1 cellular context compared by ENCODE assay signal in genomic region chr19:4911314-4911713, GRCh38.
TF ChIP-seq lines count a peak whose summit lies in the region.

No MANE protein-coding gene starts in this region.

TF ChIP-seq in HCT116, 20 proteins besides CTCF, POLR2A, EP300 and RAD21:
- TF ChIP-seq, protein P1, sequence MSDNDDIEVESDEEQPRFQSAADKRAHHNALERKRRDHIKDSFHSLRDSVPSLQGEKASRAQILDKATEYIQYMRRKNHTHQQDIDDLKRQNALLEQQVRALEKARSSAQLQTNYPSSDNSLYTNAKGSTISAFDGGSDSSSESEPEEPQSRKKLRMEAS (IDR thresholded peaks at IDR 0.05): no peak
- TF ChIP-seq POLR2AphosphoS5 (IDR thresholded peaks at IDR 0.05; ENCODE audit: low read depth, low read length) (no peak), EZH2 (IDR thresholded peaks at IDR 0.05) (no peak), YY1 (IDR thresholded peaks at IDR 0.05; ENCODE audit: extremely low read depth, insufficient replicate concordance, low read depth, low read length) (no peak), ZFX (IDR thresholded peaks at IDR 0.05) (no peak), SIN3A (IDR thresholded peaks at IDR 0.05; ENCODE audit: low read depth) (no peak), SP1 (IDR thresholded peaks at IDR 0.05; ENCODE audit: low read depth) (no peak), REST (IDR thresholded peaks at IDR 0.05; ENCODE audit: low read depth) (no peak), EGR1 (IDR thresholded peaks at IDR 0.05; ENCODE audit: low read depth) (no peak), SRF (IDR thresholded peaks at IDR 0.05; ENCODE audit: low read depth) (no peak), CEBPB (IDR thresholded peaks at IDR 0.05; ENCODE audit: low read depth) (no peak)
- TF ChIP-seq, protein P2, sequence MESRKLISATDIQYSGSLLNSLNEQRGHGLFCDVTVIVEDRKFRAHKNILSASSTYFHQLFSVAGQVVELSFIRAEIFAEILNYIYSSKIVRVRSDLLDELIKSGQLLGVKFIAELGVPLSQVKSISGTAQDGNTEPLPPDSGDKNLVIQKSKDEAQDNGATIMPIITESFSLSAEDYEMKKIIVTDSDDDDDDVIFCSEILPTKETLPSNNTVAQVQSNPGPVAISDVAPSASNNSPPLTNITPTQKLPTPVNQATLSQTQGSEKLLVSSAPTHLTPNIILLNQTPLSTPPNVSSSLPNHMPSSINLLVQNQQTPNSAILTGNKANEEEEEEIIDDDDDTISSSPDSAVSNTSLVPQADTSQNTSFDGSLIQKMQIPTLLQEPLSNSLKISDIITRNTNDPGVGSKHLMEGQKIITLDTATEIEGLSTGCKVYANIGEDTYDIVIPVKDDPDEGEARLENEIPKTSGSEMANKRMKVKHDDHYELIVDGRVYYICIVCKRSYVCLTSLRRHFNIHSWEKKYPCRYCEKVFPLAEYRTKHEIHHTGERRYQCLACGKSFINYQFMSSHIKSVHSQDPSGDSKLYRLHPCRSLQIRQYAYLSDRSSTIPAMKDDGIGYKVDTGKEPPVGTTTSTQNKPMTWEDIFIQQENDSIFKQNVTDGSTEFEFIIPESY (IDR thresholded peaks at IDR 0.05; ENCODE audit: extremely low read depth, insufficient replicate concordance, low read length): no peak
